Comparison of ENCODE assay signal across 8 cellular contexts in the genomic region with DNA sequence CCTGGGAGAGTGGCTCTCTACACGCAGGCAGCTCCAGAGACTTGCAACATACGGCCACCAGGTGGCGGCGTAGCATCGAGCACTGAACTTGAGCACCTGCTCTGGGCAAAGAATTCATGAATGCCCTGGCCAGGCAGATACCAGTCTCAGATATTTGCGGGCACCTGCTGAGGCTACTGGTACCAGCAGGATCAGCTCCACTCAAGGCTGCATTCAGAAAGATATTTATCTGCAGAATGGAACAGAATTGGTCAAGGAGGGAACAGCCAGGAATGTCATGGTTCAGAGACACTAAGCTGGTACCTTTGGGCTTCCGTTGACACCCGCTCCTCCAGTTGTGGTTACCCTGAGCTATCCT. TPM values are rescaled to one million over a fixed set of nuclear protein-coding genes. Genes with fewer than 3 reads are reported as not detected.
DNase-seq lines count a peak whose midpoint lies in the region; ATAC-seq and TF ChIP-seq lines count a peak whose summit lies in the region.

No MANE protein-coding gene starts in this region.

- H3K4me1 Mint-ChIP-seq in T-helper 17 cell, result peaks cover 4% of the 10 kb centered on the region

- H3K27me3 ChIP-seq in adipocyte (replicated peaks; ENCODE audit: control insufficient read depth, insufficient read depth, low read length), result peaks cover 27% of the 10 kb centered on the region

- H3K4me3 Mint-ChIP-seq in T-helper 17 cell, result no peak overlapping the region

- H3K27me3 Mint-ChIP-seq in T-helper 17 cell, result peaks cover 59% of the 10 kb centered on the region

- H3K9me3 ChIP-seq in T-helper 17 cell (ENCODE audit: control insufficient read depth, low read length, poor library complexity, severe bottlenecking), result no peaks in the 10 kb centered on the region
- H3K9me3 ChIP-seq in adipocyte (ENCODE audit: control insufficient read depth, low read length), result no peaks in the 10 kb centered on the region

- no peaks in the 10 kb centered on the region for H3K36me3 ChIP-seq in adipocyte (ENCODE audit: control insufficient read depth, insufficient read depth, low read length, severe bottlenecking)

- peak; percentile 96 for TF ChIP-seq CTCF in retinal pigment epithelial cell (conservative IDR thresholded peaks at IDR 0.05; ENCODE audit: low read depth, low read length)

- H3K4me3 ChIP-seq in adipocyte (ENCODE audit: low read length) (no peak overlapping the region), retinal pigment epithelial cell (ENCODE audit: low read length) (no peak overlapping the region)

- H3K4me1 ChIP-seq in adipocyte (ENCODE audit: control insufficient read depth, insufficient read depth, low read length), result peaks cover 16% of the 10 kb centered on the region

- intact Hi-C loops in left cardiac atrium (cut with DNase I), result loop anchor here (2.0 to 10.0 kb wide), 4 partner anchors 66 to 356 kb away; no protein-coding TSS in a partner anchor

- DNase-seq in DMS79 (lab: John Stamatoyannopoulos, UW), result peak; percentile 82
- DNase-seq in HCEC 1CT, result peak; percentile 61
- peak; percentile 76 to 93 (median 86) for DNase-seq in NCI-H1417 (lab: John Stamatoyannopoulos, UW)
- DNase-seq in T-helper 17 cell, result peak; percentile 60 to 73 (median 60)
- DNase-seq in adipocyte (ENCODE audit: low read depth), result peak; percentile 91
- peak; percentile 85 for DNase-seq in left cardiac atrium
- no peak for DNase-seq in retinal pigment epithelial cell (ENCODE audit: low read depth)

- no peak overlapping the region for H3K27ac Mint-ChIP-seq in T-helper 17 cell

- no peak overlapping the region for H3K9ac ChIP-seq in adipocyte (ENCODE audit: low read length)

- H3K36me3 Mint-ChIP-seq in T-helper 17 cell (ENCODE audit: low read depth), result peaks cover 2% of the 10 kb centered on the region

- ATAC-seq in T-helper 17 cell, result peak; percentile 86
- ATAC-seq in left cardiac atrium, result peak; percentile 90 to 91
- no peak for ATAC-seq in HG02981 (IDR thresholded peaks at IDR 0.05; ENCODE audit: unreplicated experiment)

RNA-seq across cellular contexts. Expression of gene CCDC86, which starts 10.8 kb away (rescaled TPM):
- 10 to 100 TPM in 1 of 2 donors, 1 to 10 TPM in 1; 9.2 to 13.1 TPM for total RNA-seq in T-helper 17 cell
- total RNA-seq in left cardiac atrium, result 10 to 100 TPM in 1 of 2 donors, 1 to 10 TPM in 1; 8.7 to 19.2 TPM

RNA-seq across cellular contexts. Expression of gene PTGDR2, which starts 24.6 kb away (rescaled TPM):
- 1 to 10 TPM in 1 of 2 donors, under 1 TPM in 1; 0.52 to 1.8 TPM for total RNA-seq in T-helper 17 cell
- under 1 TPM in 1 of 2 donors, not detected in 1; 0.27 TPM for total RNA-seq in left cardiac atrium

RNA-seq across cellular contexts. Expression of gene ZP1, which starts 36.2 kb away (rescaled TPM):
- not detected for total RNA-seq in T-helper 17 cell
- not detected for total RNA-seq in left cardiac atrium

RNA-seq across cellular contexts. Expression of gene MS4A10, which starts 46.0 kb away (rescaled TPM):
- not detected for total RNA-seq in T-helper 17 cell
- total RNA-seq in left cardiac atrium, result not detected
